Comparison of ENCODE assay signal across 1 cellular context in genomic region chr1:169486281-169486904, GRCh38.
TF ChIP-seq lines count a peak whose summit lies in the region.

No MANE protein-coding gene starts in this region.

TF ChIP-seq in K562, 482 proteins besides CTCF, POLR2A, EP300 and RAD21 (continued from another document and continues in another):
- TF ChIP-seq AFF4 (CRISPR knock-in tag; IDR thresholded peaks at IDR 0.05) (no peak), NBN (IDR thresholded peaks at IDR 0.05; ENCODE audit: low read depth) (no peak), EP400 (IDR thresholded peaks at IDR 0.05) (peak; percentile 74), ZNF778 (CRISPR knock-in tag; IDR thresholded peaks at IDR 0.05) (no peak), CGGBP1 (CRISPR knock-in tag; IDR thresholded peaks at IDR 0.05) (no peak), CBX5 (IDR thresholded peaks at IDR 0.05; ENCODE audit: borderline replicate concordance, low read depth) (no peak), ZNF398 (CRISPR knock-in tag; IDR thresholded peaks at IDR 0.05) (no peak), OTX1 (CRISPR knock-in tag; IDR thresholded peaks at IDR 0.05) (no peak), MEF2D (tag; conservative IDR thresholded peaks at IDR 0.05; ENCODE audit: low read depth) (0 out of 2 replicates have a peak, but pooled peaks have one; percentile 33), AFF1 (IDR thresholded peaks at IDR 0.05; ENCODE audit: low read depth in 1 of 2, partially characterized antibody in 2 of 2) (peak; percentile 25 to 49), CHD7 (IDR thresholded peaks at IDR 0.05; ENCODE audit: low read depth, low read length) (no peak), NFRKB (IDR thresholded peaks at IDR 0.05; ENCODE audit: low read depth) (peak; percentile 69), SMC3 (conservative IDR thresholded peaks at IDR 0.05; ENCODE audit: insufficient read depth, low read depth, low read length) (no peak), MEIS2 (IDR thresholded peaks at IDR 0.05; ENCODE audit: partially characterized antibody) (no peak), STAG1 (CRISPR knock-in tag; IDR thresholded peaks at IDR 0.05; ENCODE audit: borderline replicate concordance) (no peak), ESRRB (CRISPR knock-in tag; IDR thresholded peaks at IDR 0.05; ENCODE audit: borderline replicate concordance) (no peak), ZBTB11 (CRISPR knock-in tag; IDR thresholded peaks at IDR 0.05) (peak in 1 of 3 experiments; percentile 40; a peak in 1 of 6 replicates), ZKSCAN1 (IDR thresholded peaks at IDR 0.05; ENCODE audit: low read depth, low read length) (no peak), ZNF239 (CRISPR knock-in tag; IDR thresholded peaks at IDR 0.05) (no peak), FOXK1 (CRISPR knock-in tag; IDR thresholded peaks at IDR 0.05; ENCODE audit: borderline replicate concordance) (0 out of 2 replicates have a peak, but pooled peaks have one; percentile 72)
- TF ChIP-seq, protein P1, sequence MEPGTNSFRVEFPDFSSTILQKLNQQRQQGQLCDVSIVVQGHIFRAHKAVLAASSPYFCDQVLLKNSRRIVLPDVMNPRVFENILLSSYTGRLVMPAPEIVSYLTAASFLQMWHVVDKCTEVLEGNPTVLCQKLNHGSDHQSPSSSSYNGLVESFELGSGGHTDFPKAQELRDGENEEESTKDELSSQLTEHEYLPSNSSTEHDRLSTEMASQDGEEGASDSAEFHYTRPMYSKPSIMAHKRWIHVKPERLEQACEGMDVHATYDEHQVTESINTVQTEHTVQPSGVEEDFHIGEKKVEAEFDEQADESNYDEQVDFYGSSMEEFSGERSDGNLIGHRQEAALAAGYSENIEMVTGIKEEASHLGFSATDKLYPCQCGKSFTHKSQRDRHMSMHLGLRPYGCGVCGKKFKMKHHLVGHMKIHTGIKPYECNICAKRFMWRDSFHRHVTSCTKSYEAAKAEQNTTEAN (CRISPR knock-in tag; IDR thresholded peaks at IDR 0.05), result 0 out of 2 replicates have a peak, but pooled peaks have one; percentile 5
